In genomic region chr17:75848523-75849303, GRCh38 we compare ENCODE assay signal across 9 cellular contexts. TPM values are rescaled to one million over a fixed set of nuclear protein-coding genes. Genes with fewer than 3 reads are reported as not detected.
DNase-seq lines count a peak whose midpoint lies in the region; ATAC-seq, FAIRE-seq and TF ChIP-seq lines count a peak whose summit lies in the region.
"Had no signal": no experiment of that assay in that cellular context is flagged by ENCODE, and none has a peak within 500 bp of the region (broad histone marks: within the 10 kb centered on the region; RNA-seq: fewer than 3 reads in every experiment).

No MANE protein-coding gene starts in this region.

- H3K79me2 ChIP-seq in keratinocyte (ENCODE audit: control insufficient read depth, insufficient read depth, low read length), result peaks cover 10% of the 10 kb centered on the region

- peaks cover 24 to 37% of the 10 kb centered on the region in 2 experiments for H3K36me3 ChIP-seq in keratinocyte (ENCODE audit: control insufficient read depth in 2 of 2, extremely low read depth in 1 of 2, insufficient read depth in 2 of 2, low read length in 2 of 2)

- H2AFZ ChIP-seq in keratinocyte (ENCODE audit: control insufficient read depth, low read length), result no peak overlapping the region

- H4K20me1 ChIP-seq in keratinocyte (ENCODE audit: control insufficient read depth, extremely low read depth, insufficient read depth, low read length), result no peaks in the 10 kb centered on the region

- H3K9ac ChIP-seq in keratinocyte (ENCODE audit: control insufficient read depth, extremely low read depth, insufficient read depth, low read length), result no peak overlapping the region

- ATAC-seq in T-helper 17 cell (peak; percentile 39), GM21825 (IDR thresholded peaks at IDR 0.05; ENCODE audit: unreplicated experiment) (no peak), GM19023 (IDR thresholded peaks at IDR 0.05; ENCODE audit: unreplicated experiment) (no peak)

- peak; percentile 82 for TF ChIP-seq CTCF in D721Med (IDR thresholded peaks at IDR 0.05; ENCODE audit: insufficient read depth, missing control alignments)
- peak; percentile 78 to 92 (median 87) for TF ChIP-seq CTCF in keratinocyte (optimal IDR thresholded peaks at IDR 0.05 in 1 of 3, IDR thresholded peaks at IDR 0.05 in 1 of 3, conservative IDR thresholded peaks at IDR 0.05 in 1 of 3; ENCODE audit: extremely low read depth in 1 of 3, insufficient read depth in 2 of 3, low read length in 3 of 3)

- peaks cover 14% of the 10 kb centered on the region for H3K4me1 Mint-ChIP-seq in T-helper 17 cell

- H3K4me1 ChIP-seq in keratinocyte (ENCODE audit: control insufficient read depth, extremely low read depth, insufficient read depth, low read length), result peaks cover 26% of the 10 kb centered on the region

- no peak overlapping the region for H3K4me3 ChIP-seq in keratinocyte (ENCODE audit: control insufficient read depth in 2 of 3, extremely low read depth in 1 of 3, insufficient read depth in 2 of 3, low read depth in 1 of 3, low read length in 3 of 3)
- H3K4me3 ChIP-seq: SK-N-MC had no signal

- no peaks in the 10 kb centered on the region for H3K9me3 ChIP-seq in T-helper 17 cell (ENCODE audit: control insufficient read depth, low read length, poor library complexity, severe bottlenecking)
- H3K9me3 ChIP-seq in keratinocyte (ENCODE audit: control insufficient read depth, low read depth, low read length), result no peaks in the 10 kb centered on the region

- FAIRE-seq in D721Med (lab: Jason Lieb, UNC) (no peak), keratinocyte (lab: Jason Lieb, UNC) (no peak)

- DNase-seq in D721Med (ENCODE audit: insufficient read length, low spot score) (no peak), M059J (ENCODE audit: low read depth) (peak; percentile 43), T-helper 17 cell (peak; percentile 62 to 83 (median 69)), astrocyte of the hippocampus (ENCODE audit: low read depth, low spot score) (peak; percentile 54), keratinocyte (ENCODE audit: low read depth, low spot score) (no peak)
- peak; percentile 92 to 94 for DNase-seq in stimulated activated CD4-positive, alpha-beta T cell treated with anti-CD3 and anti-CD28 coated beads, Interleukin-2, amount 100 ng/mL, for 24 hours

- H3K27ac ChIP-seq in keratinocyte (ENCODE audit: control insufficient read depth, insufficient read depth, low read length), result no peak overlapping the region
- H3K27ac ChIP-seq: SK-N-MC had no signal

- no peaks in the 10 kb centered on the region for H3K27me3 Mint-ChIP-seq in T-helper 17 cell

- H3K9me1 ChIP-seq in keratinocyte (ENCODE audit: control insufficient read depth, extremely low read depth, insufficient read depth, low read length), result no peaks in the 10 kb centered on the region

- H3K36me3 Mint-ChIP-seq in T-helper 17 cell (ENCODE audit: low read depth), result no peaks in the 10 kb centered on the region

- H3K4me3 Mint-ChIP-seq in T-helper 17 cell, result peak overlapping the region; percentile 21

- dilution Hi-C loops in keratinocyte (cut with MboI; ENCODE audit: extremely low pct_ligation_motif_present, low sequenced_read_pairs), result no loop called here

- no peak overlapping the region for H3K4me2 ChIP-seq in keratinocyte (ENCODE audit: control insufficient read depth, extremely low read depth, insufficient read depth, low read depth, low read length)

- H3K27me3 ChIP-seq in keratinocyte (ENCODE audit: control insufficient read depth, extremely low read depth, insufficient read depth, low read length), result no peaks in the 10 kb centered on the region

- no peak overlapping the region for H3K27ac Mint-ChIP-seq in T-helper 17 cell

RNA-seq across cellular contexts. Expression of gene UNC13D, which starts 4.5 kb away (rescaled TPM):
- 0.07 TPM in 1 of 2 replicates, not detected in the other for total RNA-seq in M059J (2014; rRNA removed; shearing (Covaris generic))
- total RNA-seq in T-helper 17 cell, result 100 to 1,000 TPM; 164 TPM
- 0.25 to 0.79 TPM (median 0.36 TPM) in 3 replicates for polyA plus RNA-seq in keratinocyte
- 0.55 TPM for polyA plus RNA-seq in keratinocyte (2011; ENCODE audit: low read depth)
- 0.23 and 0.35 TPM in 2 replicates for polyA plus RNA-seq in keratinocyte (2011; cell fraction: cytosol; rRNA removed)
- polyA plus RNA-seq in keratinocyte (2011; cell fraction: nucleus; rRNA removed), result 1.0 and 2.1 TPM in 2 replicates
- polyA plus RNA-seq in keratinocyte (2012; ENCODE audit: low replicate concordance), result 0.80 and 1.8 TPM in 2 replicates
- 0.56 to 3.9 TPM (median 2.7 TPM) in 3 replicates for polyA minus RNA-seq in keratinocyte
- 1.5 TPM for polyA minus RNA-seq in keratinocyte (2011; cell fraction: cytosol; rRNA and poly(A)+ RNA removed)
- polyA minus RNA-seq in keratinocyte (2011; cell fraction: nucleus; rRNA and poly(A)+ RNA removed), result 1.1 and 2.3 TPM in 2 replicates

RNA-seq across cellular contexts. Expression of gene WBP2, which starts 6.4 kb away (rescaled TPM):
- 32.5 and 35.8 TPM in 2 replicates for total RNA-seq in M059J (2014; rRNA removed; shearing (Covaris generic))
- 100 to 1,000 TPM in 1 of 2 donors, 10 to 100 TPM in 1; 86.0 to 114 TPM for total RNA-seq in T-helper 17 cell
- polyA plus RNA-seq in keratinocyte, result 17.0 to 41.4 TPM (median 23.3 TPM) in 3 replicates
- polyA plus RNA-seq in keratinocyte (2011; ENCODE audit: low read depth), result 96.6 TPM
- polyA plus RNA-seq in keratinocyte (2011; cell fraction: cytosol; rRNA removed), result 21.2 and 27.5 TPM in 2 replicates
- 26.9 and 37.0 TPM in 2 replicates for polyA plus RNA-seq in keratinocyte (2011; cell fraction: nucleus; rRNA removed)
- 66.2 and 117 TPM in 2 replicates for polyA plus RNA-seq in keratinocyte (2012; ENCODE audit: low replicate concordance)
- 16.5 to 43.8 TPM (median 26.9 TPM) in 3 replicates for polyA minus RNA-seq in keratinocyte
- 35.9 TPM for polyA minus RNA-seq in keratinocyte (2011; cell fraction: cytosol; rRNA and poly(A)+ RNA removed)
- 15.3 and 24.4 TPM in 2 replicates for polyA minus RNA-seq in keratinocyte (2011; cell fraction: nucleus; rRNA and poly(A)+ RNA removed)

RNA-seq across cellular contexts. Expression of gene TRIM47, which starts 29.7 kb away (rescaled TPM):
- 3.8 and 6.6 TPM in 2 replicates for total RNA-seq in M059J (2014; rRNA removed; shearing (Covaris generic))
- 1 to 10 TPM; 4.5 to 9.4 TPM for total RNA-seq in T-helper 17 cell
- 9.4 to 20.7 TPM (median 10.9 TPM) in 3 replicates for polyA plus RNA-seq in keratinocyte
- 2.0 TPM for polyA plus RNA-seq in keratinocyte (2011; ENCODE audit: low read depth)
- 9.2 and 15.3 TPM in 2 replicates for polyA plus RNA-seq in keratinocyte (2011; cell fraction: cytosol; rRNA removed)
- 14.9 and 19.4 TPM in 2 replicates for polyA plus RNA-seq in keratinocyte (2011; cell fraction: nucleus; rRNA removed)
- polyA plus RNA-seq in keratinocyte (2012; ENCODE audit: low replicate concordance), result 14.6 and 22.2 TPM in 2 replicates
- 7.4 to 33.9 TPM (median 11.7 TPM) in 3 replicates for polyA minus RNA-seq in keratinocyte
- polyA minus RNA-seq in keratinocyte (2011; cell fraction: cytosol; rRNA and poly(A)+ RNA removed), result 24.4 TPM
- 8.6 and 8.8 TPM in 2 replicates for polyA minus RNA-seq in keratinocyte (2011; cell fraction: nucleus; rRNA and poly(A)+ RNA removed)

RNA-seq across cellular contexts. Expression of gene TRIM65, which starts 48.0 kb away (rescaled TPM):
- 6.4 and 11.1 TPM in 2 replicates for total RNA-seq in M059J (2014; rRNA removed; shearing (Covaris generic))
- total RNA-seq in T-helper 17 cell, result 10 to 100 TPM; 19.8 to 23.6 TPM
- 7.4 to 10.6 TPM (median 7.8 TPM) in 3 replicates for polyA plus RNA-seq in keratinocyte
- 2.1 TPM for polyA plus RNA-seq in keratinocyte (2011; ENCODE audit: low read depth)
- 4.5 and 7.2 TPM in 2 replicates for polyA plus RNA-seq in keratinocyte (2011; cell fraction: cytosol; rRNA removed)
- 11.3 and 15.0 TPM in 2 replicates for polyA plus RNA-seq in keratinocyte (2011; cell fraction: nucleus; rRNA removed)
- polyA plus RNA-seq in keratinocyte (2012; ENCODE audit: low replicate concordance), result 3.9 and 10.1 TPM in 2 replicates
- polyA minus RNA-seq in keratinocyte, result 4.5 to 10.1 TPM (median 5.2 TPM) in 3 replicates
- polyA minus RNA-seq in keratinocyte (2011; cell fraction: cytosol; rRNA and poly(A)+ RNA removed), result 8.6 TPM
- polyA minus RNA-seq in keratinocyte (2011; cell fraction: nucleus; rRNA and poly(A)+ RNA removed), result 7.0 and 9.3 TPM in 2 replicates

RNA-seq across cellular contexts. Expression of gene MRPL38, which starts 56.0 kb away (rescaled TPM):
- total RNA-seq in M059J (2014; rRNA removed; shearing (Covaris generic)), result 30.3 and 39.4 TPM in 2 replicates
- 100 to 1,000 TPM in 1 of 2 donors, 10 to 100 TPM in 1; 93.8 to 107 TPM for total RNA-seq in T-helper 17 cell
- 25.2 to 33.8 TPM (median 30.0 TPM) in 3 replicates for polyA plus RNA-seq in keratinocyte
- polyA plus RNA-seq in keratinocyte (2011; ENCODE audit: low read depth), result 55.2 TPM
- 15.3 and 25.6 TPM in 2 replicates for polyA plus RNA-seq in keratinocyte (2011; cell fraction: cytosol; rRNA removed)
- 45.2 and 60.9 TPM in 2 replicates for polyA plus RNA-seq in keratinocyte (2011; cell fraction: nucleus; rRNA removed)
- polyA plus RNA-seq in keratinocyte (2012; ENCODE audit: low replicate concordance), result 34.2 and 40.5 TPM in 2 replicates
- polyA minus RNA-seq in keratinocyte, result 9.3 to 94.3 TPM (median 20.0 TPM) in 3 replicates
- polyA minus RNA-seq in keratinocyte (2011; cell fraction: cytosol; rRNA and poly(A)+ RNA removed), result 80.8 TPM
- polyA minus RNA-seq in keratinocyte (2011; cell fraction: nucleus; rRNA and poly(A)+ RNA removed), result 17.9 and 24.0 TPM in 2 replicates

Comparison
In these comparisons a context has a peak if more than half of its experiments do, and no peak if none do; other contexts are left out.
1. DNase-seq: peak in M059J (single experiment), T-helper 17 cell (3 of 3), astrocyte of the hippocampus (single experiment) and stimulated activated CD4-positive, alpha-beta T cell treated with anti-CD3 and anti-CD28 coated beads, Interleukin-2, amount 100 ng/mL, for 24 hours (2 of 2); none in D721Med (single experiment) and keratinocyte (single experiment).
2. RNA of gene UNC13D, which starts 4.5 kb away (total RNA-seq): 164 TPM in T-helper 17 cell; 0.07 TPM in M059J; every median in the first group is over 100 times any median in the second.